ENCODE assay signal across 17 cellular contexts in the genomic region with DNA sequence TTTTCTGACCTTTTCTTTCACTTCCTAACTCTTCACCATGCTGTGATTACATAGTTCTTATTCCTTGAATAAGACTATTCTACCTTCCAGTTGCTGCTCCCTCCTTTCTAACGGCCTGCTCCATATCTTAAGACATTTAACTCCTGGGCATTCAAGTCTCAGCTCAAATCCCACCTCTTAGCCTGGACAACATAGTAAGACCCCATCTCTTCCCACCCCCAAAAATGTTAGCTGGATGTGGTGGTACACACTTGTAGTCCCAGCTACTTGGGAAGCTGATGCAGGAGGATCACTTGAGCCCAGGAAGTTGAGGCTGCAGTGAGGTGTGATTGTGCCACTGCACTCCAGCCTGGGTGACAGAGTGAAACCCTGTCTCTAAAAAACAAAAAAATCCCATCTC. TPM values are rescaled to one million over a fixed set of nuclear protein-coding genes. Genes with fewer than 3 reads are reported as not detected.
DNase-seq lines count a peak whose midpoint lies in the region; ATAC-seq and TF ChIP-seq lines count a peak whose summit lies in the region.
"Had no signal": no experiment of that assay in that cellular context is flagged by ENCODE, and none has a peak within 500 bp of the region (broad histone marks: within the 10 kb centered on the region; RNA-seq: fewer than 3 reads in every experiment).

No MANE protein-coding gene starts in this region.

- no peaks in the 10 kb centered on the region for H3K9me2 ChIP-seq in hepatocyte (replicated peaks; ENCODE audit: insufficient read depth)

- H3K36me3 ChIP-seq in left ventricle myocardium inferior (peaks cover 32% of the 10 kb centered on the region), hepatocyte (replicated peaks; ENCODE audit: insufficient read depth, low read depth) (no peaks in the 10 kb centered on the region), endodermal cell (ENCODE audit: control insufficient read depth, insufficient read depth, low read length) (peaks cover 60% of the 10 kb centered on the region)

- ATAC-seq in GM19395 (IDR thresholded peaks at IDR 0.05; ENCODE audit: unreplicated experiment) (no peak), GM21529 (IDR thresholded peaks at IDR 0.05; ENCODE audit: unreplicated experiment) (no peak), left colon (no peak)
- ATAC-seq: HCT116 had no signal

- no peak for TF ChIP-seq CTCF in left ventricle myocardium inferior (IDR thresholded peaks at IDR 0.05; ENCODE audit: borderline replicate concordance)
- no peak for TF ChIP-seq CTCF in hepatocyte (IDR thresholded peaks at IDR 0.05; ENCODE audit: poor library complexity)
- TF ChIP-seq CTCF in neural crest cell (conservative IDR thresholded peaks at IDR 0.05) = no peak
- TF ChIP-seq CTCF in endodermal cell (conservative IDR thresholded peaks at IDR 0.05) = no peak

- H3K4me3 Mint-ChIP-seq in neural crest cell = no peak overlapping the region
- H3K4me3 Mint-ChIP-seq in endodermal cell = no peak overlapping the region
- H3K4me3 Mint-ChIP-seq: CD14-positive monocyte had no signal

- DNase-seq in left ventricle myocardium inferior (no peak), cardiac septum (ENCODE audit: low spot score) (no peak), hepatocyte (ENCODE audit: low spot score) (no peak), neural crest cell (ENCODE audit: low read depth, low spot score) (no peak), left colon (no peak), endodermal cell (no peak)
- DNase-seq: 8988T, COR-L47, GM23248, NCI-H1436 treated with DMSO at 0.1 percent for 48 hours, NCI-H2081 treated with DMSO at 0.1 percent for 48 hours, NCI-H345, NCI-H526 treated with DMSO at 0.1 percent for 48 hours had no signal

- H3K9ac ChIP-seq in endodermal cell (ENCODE audit: extremely low read depth, low read length, poor library complexity, severe bottlenecking) = no peak overlapping the region
- H3K9ac ChIP-seq: GM23248 had no signal

- no peaks in the 10 kb centered on the region for H3K79me2 ChIP-seq in hepatocyte

- H3K36me3 Mint-ChIP-seq in neural crest cell (ENCODE audit: low read depth) (peaks cover 23% of the 10 kb centered on the region), endodermal cell (ENCODE audit: low read depth) (peaks cover 56% of the 10 kb centered on the region)

- H3K9me3 ChIP-seq in left ventricle myocardium inferior (replicated peaks) (no peaks in the 10 kb centered on the region), hepatocyte (ENCODE audit: low read depth) (no peaks in the 10 kb centered on the region), endodermal cell (ENCODE audit: control insufficient read depth, low read length) (peaks cover 10% of the 10 kb centered on the region)

- H4K20me1 ChIP-seq in hepatocyte (ENCODE audit: insufficient read depth, poor library complexity, severe bottlenecking) = no peaks in the 10 kb centered on the region

- H3K9me3 Mint-ChIP-seq in neural crest cell (no peaks in the 10 kb centered on the region), endodermal cell (peaks cover 8% of the 10 kb centered on the region)
- H3K9me3 Mint-ChIP-seq: CD14-positive monocyte had no signal

- H3K4me3 ChIP-seq in left ventricle myocardium inferior (no peak overlapping the region), hepatocyte (no peak overlapping the region), endodermal cell (ENCODE audit: low read length) (no peak overlapping the region)
- H3K4me3 ChIP-seq: GM23248 had no signal

- 80% methylated on average over 1 of the region's 1 CpG for WGBS in hepatocyte (ENCODE audit: low lambda C conversion rate, missing lambda C conversion rate)
- 74 to 86% methylated on average over 1 of the region's 1 CpG for WGBS in endodermal cell (ENCODE audit: insufficient coverage in 1 of 2, insufficient read length in 1 of 2), 2 experiments

- H2AFZ ChIP-seq in hepatocyte = no peak overlapping the region
- H2AFZ ChIP-seq: GM23248 had no signal

- H3K27ac Mint-ChIP-seq in neural crest cell (ENCODE audit: unreplicated experiment) (peak overlapping the region; percentile 43), endodermal cell (no peak overlapping the region)

- H3K4me1 ChIP-seq in left ventricle myocardium inferior (peaks cover 35% of the 10 kb centered on the region), hepatocyte (ENCODE audit: insufficient read depth) (peaks cover 45% of the 10 kb centered on the region), endodermal cell (ENCODE audit: control insufficient read depth, insufficient read depth, low read length) (peaks cover 17% of the 10 kb centered on the region)

- intact Hi-C loops in left ventricle myocardium inferior (cut with micrococcal nuclease) (no loop called here), cardiac septum (cut with DNase I) (no loop called here), left colon (cut with DNase I, micrococcal nuclease) (loop anchor here in 1 of 2 donors (5.0 kb wide), 1 partner anchor 72 kb away; a partner anchor contains a TSS)

- no peak overlapping the region for H3K4me2 ChIP-seq in hepatocyte

- H3K4me1 Mint-ChIP-seq in neural crest cell (peaks cover 9% of the 10 kb centered on the region), endodermal cell (peaks cover 40% of the 10 kb centered on the region)

- H3K27ac ChIP-seq in left ventricle myocardium inferior (replicated peaks) = peak overlapping the region; percentile 89
- H3K27ac ChIP-seq in hepatocyte = peak overlapping the region; percentile 88
- no peak overlapping the region for H3K27ac ChIP-seq in endodermal cell (ENCODE audit: low read depth, low read length)
- H3K27ac ChIP-seq: GM23248 had no signal

- H3K27me3 ChIP-seq in left ventricle myocardium inferior (ENCODE audit: low read depth) = no peaks in the 10 kb centered on the region
- H3K27me3 ChIP-seq in hepatocyte = no peaks in the 10 kb centered on the region
- no peaks in the 10 kb centered on the region for H3K27me3 ChIP-seq in endodermal cell (ENCODE audit: control insufficient read depth, insufficient read depth, low read length, poor library complexity, severe bottlenecking)

- H3K27me3 Mint-ChIP-seq in neural crest cell (ENCODE audit: low read depth) (no peaks in the 10 kb centered on the region), endodermal cell (ENCODE audit: insufficient read depth) (peaks cover 5% of the 10 kb centered on the region)

RNA-seq across cellular contexts. Expression of a gene that starts 10.9 kb away (rescaled TPM):
- total RNA-seq in left ventricle myocardium inferior (6.8 TPM), cardiac septum (7.5 TPM), hepatocyte (38.4 and 51.2 TPM in 2 replicates), neural crest cell (38.8 and 38.9 TPM in 2 replicates), left colon (10 to 100 TPM; 16.2 to 27.7 TPM), endodermal cell (10 to 100 TPM; 32.2 to 36.3 TPM)
- 65.7 and 74.4 TPM in 2 replicates for polyA plus RNA-seq in hepatocyte
- polyA plus RNA-seq in endodermal cell (2013, experiment 1 of 2) = 39.3 TPM
- polyA plus RNA-seq in endodermal cell (2013, experiment 2 of 2) = 39.0 TPM

RNA-seq across cellular contexts. Expression of a gene that starts 11.3 kb away (rescaled TPM):
- total RNA-seq in left ventricle myocardium inferior = 16.3 TPM
- 17.5 TPM for total RNA-seq in cardiac septum
- total RNA-seq in hepatocyte = 8.9 and 14.3 TPM in 2 replicates
- 11.1 and 14.2 TPM in 2 replicates for polyA plus RNA-seq in hepatocyte
- total RNA-seq in neural crest cell = 55.7 and 61.7 TPM in 2 replicates
- 10 to 100 TPM; 25.9 to 34.1 TPM for total RNA-seq in left colon
- 10 to 100 TPM; 50.5 to 54.2 TPM for total RNA-seq in endodermal cell
- 22.0 TPM for polyA plus RNA-seq in endodermal cell (2013, experiment 1 of 2)
- polyA plus RNA-seq in endodermal cell (2013, experiment 2 of 2) = 22.6 TPM
